In the genomic region with DNA sequence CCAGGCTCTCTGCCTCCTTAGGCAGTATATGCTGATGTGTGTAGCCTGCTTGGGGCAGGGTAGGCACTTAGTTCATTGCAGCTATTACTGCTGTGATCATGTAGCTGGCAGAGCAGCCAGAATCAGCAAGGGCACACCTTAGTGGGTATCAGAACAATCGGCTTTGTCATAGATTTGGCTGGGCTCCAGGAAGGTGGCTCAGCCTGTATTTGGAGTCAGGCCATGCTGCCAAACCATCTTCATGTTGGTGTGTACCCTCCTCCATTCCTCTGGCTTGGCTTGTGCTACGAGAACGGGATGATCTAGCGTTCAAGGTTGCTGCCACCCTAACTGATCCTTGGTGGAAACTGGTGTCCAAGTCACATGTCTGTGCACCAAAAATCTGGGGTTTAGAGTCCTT, we compare ENCODE assay signal across 17 cellular contexts. TPM values are rescaled to one million over a fixed set of nuclear protein-coding genes. Genes with fewer than 3 reads are reported as not detected.
A peak's percentile ranks its signal among the peaks of the same experiment; 100 is the strongest.
DNase-seq lines count a peak whose midpoint lies in the region; ATAC-seq and TF ChIP-seq lines count a peak whose summit lies in the region.
"Had no signal": no experiment of that assay in that cellular context is flagged by ENCODE, and none has a peak within 500 bp of the region (broad histone marks: within the 10 kb centered on the region; RNA-seq: fewer than 3 reads in every experiment).

No MANE protein-coding gene starts in this region.

- DNase-seq in NCI-H2107 treated with DMSO at 0.1 percent for 48 hours (lab: John Stamatoyannopoulos, UW; ENCODE audit: unreplicated experiment) (peak; percentile 39), NCI-H2107 (lab: John Stamatoyannopoulos, UW) (no peak), NCI-H2196 treated with DMSO at 0.1 percent for 48 hours (lab: John Stamatoyannopoulos, UW; ENCODE audit: unreplicated experiment) (peak; percentile 40), mammary epithelial cell (peak; percentile 58), thyroid gland (peak; percentile 45 to 47), WTC11 (ENCODE audit: low spot score) (no peak)
- DNase-seq in activated CD8-positive, alpha-beta memory T cell treated with anti-CD3 and anti-CD28 coated beads, Interleukin-2, amount 50 U/mL, for 4 hours = no peak
- DNase-seq: activated CD4-positive, alpha-beta T cell treated with anti-CD3 and anti-CD28 coated beads, Interleukin-2, amount 50 U/mL, for 1 hour; activated naive CD4-positive, alpha-beta T cell treated with anti-CD3 and anti-CD28 coated beads, Interleukin-2, amount 10 ng/mL, durations not matched to agents 7 days and 5 days; activated T-cell treated with anti-CD3 and anti-CD28 coated beads, Interleukin-2, amount 50 U/mL, for 1 hour; left ventricle myocardium superior; MM.1S; occipital lobe; right lobe of liver; stimulated activated naive CD8-positive, alpha-beta T cell treated with anti-CD3 and anti-CD28 coated beads, Interleukin-15, Interleukin-2, amounts not matched to agents 100 U/mL and 50 U/mL, for 24 hours had no signal

- no peak overlapping the region for H3K27ac ChIP-seq in mammary epithelial cell (ENCODE audit: insufficient read depth, low read depth, low read length)
- H3K27ac ChIP-seq in thyroid gland = peak overlapping the region in 1 of 3 donors; percentile 80
- H3K27ac ChIP-seq: right lobe of liver had no signal

- peaks cover 52% of the 10 kb centered on the region for H3K36me3 Mint-ChIP-seq in WTC11

- POLR2A ChIA-PET in WTC11 (lab: Charles Lee) = no interaction called here

- ATAC-seq in WTC11 (no peak), HG02678 (IDR thresholded peaks at IDR 0.05; ENCODE audit: unreplicated experiment) (no peak)
- ATAC-seq: gastroesophageal sphincter; right lobe of liver; stimulated activated naive CD8-positive, alpha-beta T cell treated with anti-CD3 and anti-CD28 coated beads, Interleukin-15, Interleukin-2, amounts not matched to agents 100 U/mL and 50 U/mL, for 24 hours had no signal

- H2AFZ ChIP-seq in mammary epithelial cell (ENCODE audit: low read depth, low read length) = no peak overlapping the region

- H3K27me3 ChIP-seq in mammary epithelial cell (ENCODE audit: insufficient read depth, low read length) (no peaks in the 10 kb centered on the region), thyroid gland (no peaks in the 10 kb centered on the region)
- H3K27me3 ChIP-seq: gastroesophageal sphincter, right lobe of liver had no signal

- 0 out of 2 replicates have a peak, but pooled peaks cover 7% of the 10 kb centered on the region for H3K4me1 Mint-ChIP-seq in WTC11

- no peak overlapping the region for H3K9ac ChIP-seq in mammary epithelial cell (ENCODE audit: insufficient read depth, low read length)

- no peak overlapping the region for H3K4me2 ChIP-seq in mammary epithelial cell (ENCODE audit: insufficient read depth, low read depth, low read length)

- H3K4me3 ChIP-seq in mammary epithelial cell (replicated peaks in 1 of 3; ENCODE audit: insufficient read depth in 1 of 3, low read depth in 2 of 3, low read length in 3 of 3) = no peak overlapping the region
- no peak overlapping the region for H3K4me3 ChIP-seq in thyroid gland (replicated peaks in 1 of 3)
- H3K4me3 ChIP-seq: gastroesophageal sphincter, right lobe of liver had no signal

- WGBS in mammary epithelial cell (ENCODE audit: low coverage, missing lambda C conversion rate) = 34% methylated on average over 4 of the region's 4 CpGs
- 76 to 86% methylated on average over 4 of the region's 4 CpGs for WGBS in thyroid gland, 2 donors

- H3K27ac Mint-ChIP-seq in WTC11 = no peak overlapping the region
- H3K27ac Mint-ChIP-seq: activated naive CD4-positive, alpha-beta T cell treated with anti-CD3 and anti-CD28 coated beads, Interleukin-2, amount 10 ng/mL, durations not matched to agents 7 days and 5 days had no signal

- no peak for TF ChIP-seq POLR2A in thyroid gland (IDR thresholded peaks at IDR 0.05)

- H4K20me1 ChIP-seq in mammary epithelial cell (ENCODE audit: insufficient read depth, low read length) = no peaks in the 10 kb centered on the region

- TF ChIP-seq CTCF in mammary epithelial cell (conservative IDR thresholded peaks at IDR 0.05 in 1 of 2, IDR thresholded peaks at IDR 0.05 in 1 of 2; ENCODE audit: extremely low read depth in 1 of 2, insufficient read depth in 1 of 2, low read depth in 1 of 2, low read length in 2 of 2) (no peak), thyroid gland (IDR thresholded peaks at IDR 0.05) (no peak), WTC11 (IDR thresholded peaks at IDR 0.05) (no peak)

- H3K9me3 ChIP-seq in mammary epithelial cell (replicated peaks; ENCODE audit: insufficient read depth, low read length) = no peaks in the 10 kb centered on the region
- no peaks in the 10 kb centered on the region for H3K9me3 ChIP-seq in thyroid gland
- H3K9me3 ChIP-seq: gastroesophageal sphincter, right lobe of liver had no signal

- peaks cover 27% of the 10 kb centered on the region for H3K79me2 ChIP-seq in mammary epithelial cell (ENCODE audit: insufficient read depth, low read length)

- in situ Hi-C loops in mammary epithelial cell (cut with MboI; ENCODE audit: low sequenced_read_pairs in 2 of 2) = no loop called here

- H3K4me3 Mint-ChIP-seq in WTC11 = no peak overlapping the region
- H3K4me3 Mint-ChIP-seq: activated naive CD4-positive, alpha-beta T cell treated with anti-CD3 and anti-CD28 coated beads, Interleukin-2, amount 10 ng/mL, durations not matched to agents 7 days and 5 days had no signal

- H3K27me3 Mint-ChIP-seq in WTC11 (ENCODE audit: low read depth) = no peaks in the 10 kb centered on the region
- H3K27me3 Mint-ChIP-seq: activated naive CD4-positive, alpha-beta T cell treated with anti-CD3 and anti-CD28 coated beads, Interleukin-2, amount 10 ng/mL, durations not matched to agents 7 days and 5 days had no signal

- no TSS peak for BruUV-seq in mammary epithelial cell (replicated peaks; lab: Mats Ljungman, UMichigan)

- H3K4me1 ChIP-seq in mammary epithelial cell (ENCODE audit: insufficient read depth, low read length) (peaks cover 23% of the 10 kb centered on the region), thyroid gland (peaks cover 28 to 32% of the 10 kb centered on the region in 2 donors)
- H3K4me1 ChIP-seq: right lobe of liver had no signal

- peaks cover 11% of the 10 kb centered on the region for H3K36me3 ChIP-seq in mammary epithelial cell (ENCODE audit: insufficient read depth, low read length)
- H3K36me3 ChIP-seq in thyroid gland = peaks cover 8 to 14% of the 10 kb centered on the region in 2 donors

- dilution Hi-C loops in mammary epithelial cell (cut with HindIII; ENCODE audit: low sequenced_read_pairs) = no loop called here

- peaks cover 6% of the 10 kb centered on the region; the same call in 1 of the 2 replicates for H3K9me3 Mint-ChIP-seq in WTC11

- intact Hi-C loops in mammary epithelial cell (cut with micrococcal nuclease) = no loop called here
- intact Hi-C loops in thyroid gland (cut with DNase I) = no loop called here

- CTCF ChIA-PET in mammary epithelial cell (lab: Charles Lee; ENCODE audit: low non-redundant PET) (no interaction called here), WTC11 (lab: Charles Lee) (no interaction called here)

TF ChIP-seq in WTC11, 78 proteins besides CTCF, POLR2A, EP300 and RAD21 (continues in another document):
- no peak for TF ChIP-seq ZBTB21 (CRISPR knock-in tag; IDR thresholded peaks at IDR 0.05; ENCODE audit: borderline replicate concordance)
- TF ChIP-seq MYBL2 (CRISPR knock-in tag; IDR thresholded peaks at IDR 0.05) = no peak
- TF ChIP-seq, protein P1, sequence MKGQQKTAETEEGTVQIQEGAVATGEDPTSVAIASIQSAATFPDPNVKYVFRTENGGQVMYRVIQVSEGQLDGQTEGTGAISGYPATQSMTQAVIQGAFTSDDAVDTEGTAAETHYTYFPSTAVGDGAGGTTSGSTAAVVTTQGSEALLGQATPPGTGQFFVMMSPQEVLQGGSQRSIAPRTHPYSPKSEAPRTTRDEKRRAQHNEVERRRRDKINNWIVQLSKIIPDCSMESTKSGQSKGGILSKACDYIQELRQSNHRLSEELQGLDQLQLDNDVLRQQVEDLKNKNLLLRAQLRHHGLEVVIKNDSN (CRISPR knock-in tag; IDR thresholded peaks at IDR 0.05) = no peak
- TF ChIP-seq ZBTB43 (CRISPR knock-in tag; IDR thresholded peaks at IDR 0.05) = no peak
- no peak for TF ChIP-seq CREM (CRISPR knock-in tag; IDR thresholded peaks at IDR 0.05)
- TF ChIP-seq, protein P2, sequence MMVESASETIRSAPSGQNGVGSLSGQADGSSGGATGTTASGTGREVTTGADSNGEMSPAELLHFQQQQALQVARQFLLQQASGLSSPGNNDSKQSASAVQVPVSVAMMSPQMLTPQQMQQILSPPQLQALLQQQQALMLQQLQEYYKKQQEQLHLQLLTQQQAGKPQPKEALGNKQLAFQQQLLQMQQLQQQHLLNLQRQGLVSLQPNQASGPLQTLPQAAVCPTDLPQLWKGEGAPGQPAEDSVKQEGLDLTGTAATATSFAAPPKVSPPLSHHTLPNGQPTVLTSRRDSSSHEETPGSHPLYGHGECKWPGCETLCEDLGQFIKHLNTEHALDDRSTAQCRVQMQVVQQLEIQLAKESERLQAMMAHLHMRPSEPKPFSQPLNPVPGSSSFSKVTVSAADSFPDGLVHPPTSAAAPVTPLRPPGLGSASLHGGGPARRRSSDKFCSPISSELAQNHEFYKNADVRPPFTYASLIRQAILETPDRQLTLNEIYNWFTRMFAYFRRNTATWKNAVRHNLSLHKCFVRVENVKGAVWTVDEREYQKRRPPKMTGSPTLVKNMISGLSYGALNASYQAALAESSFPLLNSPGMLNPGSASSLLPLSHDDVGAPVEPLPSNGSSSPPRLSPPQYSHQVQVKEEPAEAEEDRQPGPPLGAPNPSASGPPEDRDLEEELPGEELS (CRISPR knock-in tag; IDR thresholded peaks at IDR 0.05) = no peak
- no peak for TF ChIP-seq NFE2L1 (CRISPR knock-in tag; IDR thresholded peaks at IDR 0.05)
- TF ChIP-seq ZNF232 (CRISPR knock-in tag; IDR thresholded peaks at IDR 0.05) = no peak
- TF ChIP-seq ZNF317 (CRISPR knock-in tag; IDR thresholded peaks at IDR 0.05; ENCODE audit: borderline replicate concordance, low read depth) = no peak
- TF ChIP-seq IRF2 (CRISPR knock-in tag; IDR thresholded peaks at IDR 0.05; ENCODE audit: borderline replicate concordance, low read depth) = no peak
- no peak for TF ChIP-seq GRHL2 (CRISPR knock-in tag; IDR thresholded peaks at IDR 0.05; ENCODE audit: insufficient replicate concordance, severe bottlenecking)
- TF ChIP-seq NR2C2 (CRISPR knock-in tag; IDR thresholded peaks at IDR 0.05) = no peak

RNA-seq across cellular contexts. Expression of gene VANGL1, which starts 23.5 kb away (rescaled TPM):
- 10 to 100 TPM; 20.7 to 24.2 TPM for total RNA-seq in mammary epithelial cell
- 16.6 TPM for polyA plus RNA-seq in mammary epithelial cell
- 22.5 TPM for polyA minus RNA-seq in mammary epithelial cell
- total RNA-seq in thyroid gland = 10 to 100 TPM; 10.9 to 22.8 (median 14.8) TPM
- 13.3 to 15.8 TPM (median 13.9 TPM) in 3 replicates for total RNA-seq in WTC11 (2021)

Comparison
In these comparisons a context has a peak if more than half of its experiments do, and no peak if none do; other contexts are left out.
1. DNase-seq: peak in NCI-H2107 treated with DMSO at 0.1 percent for 48 hours (single experiment), NCI-H2196 treated with DMSO at 0.1 percent for 48 hours (single experiment), mammary epithelial cell (single experiment) and thyroid gland (2 of 2); none in NCI-H2107 (single experiment), WTC11 (single experiment) and activated CD8-positive, alpha-beta memory T cell treated with anti-CD3 and anti-CD28 coated beads, Interleukin-2, amount 50 U/mL, for 4 hours (single experiment).